Comparison of ENCODE assay signal across 12 cellular contexts in the genomic region with DNA sequence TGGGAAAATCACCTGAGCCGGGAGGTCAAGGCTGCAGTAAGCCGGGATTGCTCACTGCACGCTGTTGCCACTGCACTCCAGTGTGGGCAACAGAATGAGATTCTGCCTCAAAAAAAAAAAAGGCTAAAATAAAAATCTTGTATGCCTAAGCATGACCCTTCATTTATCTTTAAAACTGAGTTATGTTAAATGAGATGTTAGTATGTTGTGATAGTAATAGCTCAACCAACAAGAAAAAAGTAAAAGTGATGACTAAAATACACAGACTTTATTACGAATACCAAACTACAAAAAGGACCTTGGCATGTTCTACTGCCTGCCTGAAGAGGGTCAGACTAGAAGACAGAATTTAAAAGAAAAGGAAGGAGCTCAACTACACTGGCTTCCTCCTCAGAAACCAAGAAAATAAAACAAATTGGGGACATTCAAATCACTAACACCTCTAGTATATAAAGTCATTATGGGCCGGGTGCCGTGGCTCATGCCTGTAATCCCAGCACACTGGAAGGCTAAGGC. TPM values are rescaled to one million over a fixed set of nuclear protein-coding genes. Genes with fewer than 3 reads are reported as not detected.
DNase-seq lines count a peak whose midpoint lies in the region; ATAC-seq and TF ChIP-seq lines count a peak whose summit lies in the region.
"Had no signal": no experiment of that assay in that cellular context is flagged by ENCODE, and none has a peak within 500 bp of the region (broad histone marks: within the 10 kb centered on the region; RNA-seq: fewer than 3 reads in every experiment).

No MANE protein-coding gene starts in this region.

- H3K27me3 ChIP-seq in Panc1 (ENCODE audit: control insufficient read depth, insufficient read depth, low read length) (no peaks in the 10 kb centered on the region), trophoblast cell (ENCODE audit: insufficient read depth, low read length) (no peaks in the 10 kb centered on the region)
- H3K27me3 ChIP-seq: vagina had no signal

- POLR2A ChIA-PET in Panc1 (lab: Charles Lee) = interaction anchor here (0.6 kb wide), 1 partner anchor 19 kb away, joined by 4 read pairs; no protein-coding TSS in a partner anchor

- H3K14ac ChIP-seq in trophoblast cell (ENCODE audit: low read length) = no peak overlapping the region

- peaks cover 31% of the 10 kb centered on the region for H3K4me1 Mint-ChIP-seq in endothelial cell (ENCODE audit: unreplicated experiment)

- H3K36me3 ChIP-seq in Panc1 (ENCODE audit: control insufficient read depth, insufficient read depth, low read length) (peaks cover 5% of the 10 kb centered on the region), trophoblast cell (ENCODE audit: control insufficient read depth in 1 of 2, insufficient read depth in 2 of 2, low read length in 2 of 2) (no peaks in the 10 kb centered on the region)
- H3K36me3 ChIP-seq: vagina had no signal

- no peak overlapping the region for H4K91ac ChIP-seq in trophoblast cell (ENCODE audit: low read depth, low read length)

- no peak overlapping the region for H3K4me2 ChIP-seq in trophoblast cell (ENCODE audit: low read length)

- CTCF ChIA-PET in Panc1 (lab: Charles Lee) = interaction anchor here (0.6 kb wide), 1 partner anchor 54 kb away, joined by 9 read pairs; no protein-coding TSS in a partner anchor

- no peak for ATAC-seq in Panc1
- ATAC-seq in GM18520 (IDR thresholded peaks at IDR 0.05; ENCODE audit: unreplicated experiment) = no peak
- no peak for ATAC-seq in HG02840 (IDR thresholded peaks at IDR 0.05; ENCODE audit: low FRiP score, unreplicated experiment)

- WGBS in trophoblast cell (ENCODE audit: extremely low coverage, insufficient coverage, insufficient read length) = no CpG with 5 or more reads among the region's 6 CpGs

- no peak overlapping the region for H2AFZ ChIP-seq in trophoblast cell (ENCODE audit: insufficient read depth, low read length, poor library complexity)

- peaks cover 11% of the 10 kb centered on the region for H3K79me1 ChIP-seq in trophoblast cell (ENCODE audit: low read length)

- H2BK12ac ChIP-seq in trophoblast cell (ENCODE audit: low read length) = no peak overlapping the region

- peaks cover 8% of the 10 kb centered on the region for H3K27me3 Mint-ChIP-seq in endothelial cell (ENCODE audit: unreplicated experiment)

- peak overlapping the region in 1 of 2 experiments; percentile 16; a peak in 1 of 4 replicates for H3K4me3 ChIP-seq in Panc1 (ENCODE audit: low read depth in 2 of 2, low read length in 2 of 2)
- H3K4me3 ChIP-seq in trophoblast cell (ENCODE audit: low read depth, low read length) = no peak overlapping the region
- H3K4me3 ChIP-seq: vagina had no signal

- peak; percentile 40 for DNase-seq in EH (ENCODE audit: low read depth)
- no peak for DNase-seq in Panc1 (ENCODE audit: low read depth, low spot score)
- DNase-seq in endothelial cell (ENCODE audit: low spot score) = no peak
- no peak for DNase-seq in trophoblast cell
- DNase-seq in NK-92 (lab: John Stamatoyannopoulos, UW; ENCODE audit: unreplicated experiment) = no peak
- DNase-seq: CD4-positive, CD25-positive, alpha-beta regulatory T cell; kidney; NCI-H2171 treated with DMSO at 0.1 percent for 48 hours had no signal

- peak overlapping the region; percentile 91 for H3K4ac ChIP-seq in trophoblast cell (ENCODE audit: low read depth, low read length)

- H3K23ac ChIP-seq in trophoblast cell (ENCODE audit: low read length) = no peak overlapping the region

- no peak overlapping the region for H4K12ac ChIP-seq in trophoblast cell (ENCODE audit: low read depth, low read length)

- H2BK120ac ChIP-seq in trophoblast cell (ENCODE audit: insufficient read depth, low read length, poor library complexity) = no peak overlapping the region

- no peak for TF ChIP-seq CTCF in Panc1 (IDR thresholded peaks at IDR 0.05)
- TF ChIP-seq CTCF in endothelial cell (IDR thresholded peaks at IDR 0.05; ENCODE audit: unreplicated experiment) = no peak

- H3K4me1 ChIP-seq in Panc1 (ENCODE audit: control insufficient read depth, insufficient read depth, low read length) (peaks cover 30% of the 10 kb centered on the region), trophoblast cell (ENCODE audit: control insufficient read depth in 1 of 2, insufficient read depth in 2 of 2, low read length in 2 of 2) (no peaks in the 10 kb centered on the region)

- H3K27ac Mint-ChIP-seq in endothelial cell (ENCODE audit: unreplicated experiment) = no peak overlapping the region
- H3K27ac Mint-ChIP-seq: activated T-helper 1 cell treated with anti-CD3 and anti-CD28 coated beads, Interleukin-12 subunit alpha, Interleukin-12 subunit beta, Interleukin-2, Interleukin-4 antibody, amounts not matched to agents 30 ng/mL and 10 ng/mL and 1 ng/mL, durations not matched to agents 14 hours and 24 hours and 36 hours had no signal

- H3K79me2 ChIP-seq in trophoblast cell (ENCODE audit: control insufficient read depth, insufficient read depth, low read length, poor library complexity) = peaks cover 13% of the 10 kb centered on the region

- H4K8ac ChIP-seq in trophoblast cell (ENCODE audit: low read depth, low read length) = no peak overlapping the region

- H3K9me3 Mint-ChIP-seq in endothelial cell (ENCODE audit: unreplicated experiment) = no peaks in the 10 kb centered on the region

- peak overlapping the region; percentile 49 for H2BK5ac ChIP-seq in trophoblast cell (ENCODE audit: low read depth, low read length, poor library complexity)

- H3K27ac ChIP-seq in Panc1 (ENCODE audit: low read length) (peak overlapping the region; percentile 63), trophoblast cell (ENCODE audit: low read depth, low read length) (no peak overlapping the region)
- H3K27ac ChIP-seq: vagina had no signal

- H2AK5ac ChIP-seq in trophoblast cell (ENCODE audit: low read length) = no peak overlapping the region

- in situ Hi-C loops in Panc1 (cut with HindIII; ENCODE audit: low pct_unique_long_range_greater_than_20kb, low sequenced_read_pairs) = no loop called here

- no peak overlapping the region for H3K18ac ChIP-seq in trophoblast cell (ENCODE audit: low read length)

- H3K36me3 Mint-ChIP-seq in endothelial cell (ENCODE audit: low read depth, unreplicated experiment) = peaks cover 12% of the 10 kb centered on the region

- no peak overlapping the region for H3K9ac ChIP-seq in trophoblast cell (ENCODE audit: low read length)

- intact Hi-C loops in Panc1 (cut with micrococcal nuclease; ENCODE audit: unreplicated experiment) = no loop called here

- BruUV-seq in Panc1 (replicated peaks; lab: Mats Ljungman, UMichigan) = no TSS peak

- H3K4me3 Mint-ChIP-seq in endothelial cell (ENCODE audit: unreplicated experiment) = peak overlapping the region; percentile 56
- H3K4me3 Mint-ChIP-seq: activated T-helper 1 cell treated with anti-CD3 and anti-CD28 coated beads, Interleukin-12 subunit alpha, Interleukin-12 subunit beta, Interleukin-2, Interleukin-4 antibody, amounts not matched to agents 30 ng/mL and 10 ng/mL and 1 ng/mL, durations not matched to agents 14 hours and 24 hours and 36 hours had no signal

- no peaks in the 10 kb centered on the region for H3K9me3 ChIP-seq in Panc1 (ENCODE audit: control insufficient read depth, insufficient read depth, low read depth, low read length)
- H3K9me3 ChIP-seq in trophoblast cell (ENCODE audit: insufficient read depth, low read depth, low read length) = no peaks in the 10 kb centered on the region
- H3K9me3 ChIP-seq: vagina had no signal

RNA-seq across cellular contexts. Expression of gene SMURF2, which starts 4.4 kb away (rescaled TPM):
- total RNA-seq in Panc1 (2021; ENCODE audit: unreplicated experiment) (21.3 TPM), endothelial cell (ENCODE audit: unreplicated experiment) (69.2 TPM)
- 9.3 TPM for polyA plus RNA-seq in Panc1 (2012; ENCODE audit: insufficient read length)
- 44.7 TPM in 2 replicates for polyA plus RNA-seq in trophoblast cell (2013)
